15 cellular contexts compared by ENCODE assay signal in genomic region chr4:169335331-169335730, GRCh38.
DNase-seq lines count a peak whose midpoint lies in the region; ATAC-seq and TF ChIP-seq lines count a peak whose summit lies in the region.
"Had no signal": no experiment of that assay in that cellular context is flagged by ENCODE, and none has a peak within 500 bp of the region (broad histone marks: within the 10 kb centered on the region; RNA-seq: fewer than 3 reads in every experiment).

No MANE protein-coding gene starts in this region.

- peaks cover 3% of the 10 kb centered on the region for H3K4me1 ChIP-seq in endodermal cell (ENCODE audit: control insufficient read depth, insufficient read depth, low read length)

- no peak overlapping the region for H3K27ac ChIP-seq in endodermal cell (ENCODE audit: low read depth, low read length)

- peak overlapping the region; percentile 63 for H3K4me3 ChIP-seq in endodermal cell (ENCODE audit: low read length)

- no peaks in the 10 kb centered on the region for H3K27me3 ChIP-seq in endodermal cell (ENCODE audit: control insufficient read depth, insufficient read depth, low read length, poor library complexity, severe bottlenecking)

- H3K9ac ChIP-seq in endodermal cell (ENCODE audit: extremely low read depth, low read length, poor library complexity, severe bottlenecking): no peak overlapping the region

- no peak for ATAC-seq in HG02610 (IDR thresholded peaks at IDR 0.05; ENCODE audit: unreplicated experiment)
- ATAC-seq: stimulated activated naive B cell treated with anti-CD40 and anti-IgM and Interleukin-4, amounts not matched to agents 10 μg/mL and 1 μg/mL and 100 μg/mL, for 72 hours had no signal

- peaks cover 78% of the 10 kb centered on the region for H3K9me3 ChIP-seq in endodermal cell (ENCODE audit: control insufficient read depth, low read length)

- H3K9me3 Mint-ChIP-seq in endodermal cell (peaks cover 79% of the 10 kb centered on the region), osteocyte (ENCODE audit: unreplicated experiment) (peaks cover 4% of the 10 kb centered on the region)
- H3K9me3 Mint-ChIP-seq: activated naive CD8-positive, alpha-beta T cell treated with anti-CD3 and anti-CD28 coated beads, Interleukin-2, amount 10 ng/mL, durations not matched to agents 7 days and 5 days had no signal

- peaks cover 37% of the 10 kb centered on the region for H3K36me3 Mint-ChIP-seq in endodermal cell (ENCODE audit: low read depth)
- no peaks in the 10 kb centered on the region for H3K36me3 Mint-ChIP-seq in osteocyte (ENCODE audit: unreplicated experiment)
- H3K36me3 Mint-ChIP-seq: activated naive CD8-positive, alpha-beta T cell treated with anti-CD3 and anti-CD28 coated beads, Interleukin-2, amount 10 ng/mL, durations not matched to agents 7 days and 5 days; stimulated activated naive B cell treated with anti-CD40 and anti-IgM and Interleukin-4, amounts not matched to agents 10 μg/mL and 1 μg/mL and 100 μg/mL, for 72 hours had no signal

- no peaks in the 10 kb centered on the region for H3K36me3 ChIP-seq in endodermal cell (ENCODE audit: control insufficient read depth, insufficient read depth, low read length)

- peaks cover 13% of the 10 kb centered on the region for H3K4me1 Mint-ChIP-seq in endodermal cell
- peaks cover 11% of the 10 kb centered on the region for H3K4me1 Mint-ChIP-seq in osteocyte (ENCODE audit: unreplicated experiment)
- H3K4me1 Mint-ChIP-seq: activated naive CD8-positive, alpha-beta T cell treated with anti-CD3 and anti-CD28 coated beads, Interleukin-2, amount 10 ng/mL, durations not matched to agents 7 days and 5 days; stimulated activated naive B cell treated with anti-CD40 and anti-IgM and Interleukin-4, amounts not matched to agents 10 μg/mL and 1 μg/mL and 100 μg/mL, for 72 hours had no signal

- H3K4me3 Mint-ChIP-seq in endodermal cell (no peak overlapping the region), osteocyte (ENCODE audit: unreplicated experiment) (no peak overlapping the region)
- H3K4me3 Mint-ChIP-seq: activated naive CD8-positive, alpha-beta T cell treated with anti-CD3 and anti-CD28 coated beads, Interleukin-2, amount 10 ng/mL, durations not matched to agents 7 days and 5 days; stimulated activated naive B cell treated with anti-CD40 and anti-IgM and Interleukin-4, amounts not matched to agents 10 μg/mL and 1 μg/mL and 100 μg/mL, for 72 hours had no signal

- H3K27me3 Mint-ChIP-seq in endodermal cell (ENCODE audit: insufficient read depth) (no peaks in the 10 kb centered on the region), osteocyte (ENCODE audit: unreplicated experiment) (no peaks in the 10 kb centered on the region)
- H3K27me3 Mint-ChIP-seq: stimulated activated naive B cell treated with anti-CD40 and anti-IgM and Interleukin-4, amounts not matched to agents 10 μg/mL and 1 μg/mL and 100 μg/mL, for 72 hours had no signal

- DNase-seq in GM04504 (ENCODE audit: low read depth): peak; percentile 46
- DNase-seq in RKO (ENCODE audit: low spot score): peak; percentile 13
- no peak for DNase-seq in endodermal cell
- no peak for DNase-seq in osteocyte (ENCODE audit: extremely low spot score, unreplicated experiment)
- no peak for DNase-seq in SKM-1 (lab: John Stamatoyannopoulos, UW; ENCODE audit: unreplicated experiment)
- no peak for DNase-seq in NCI-H1092 treated with DMSO at 0.1 percent for 48 hours (lab: John Stamatoyannopoulos, UW)
- no peak for DNase-seq in kidney tubule cell (ENCODE audit: low spot score)
- DNase-seq: activated naive CD8-positive, alpha-beta T cell treated with anti-CD3 and anti-CD28 coated beads, Interleukin-2, amount 10 ng/mL, durations not matched to agents 7 days and 5 days; C1 segment of cervical spinal cord; HCEC 1CT; NCI-H526; RPMI8226; stimulated activated CD4-positive, alpha-beta T cell treated with anti-CD3 and anti-CD28 coated beads, Interleukin-4, amount 100 ng/mL, for 4 hours; stimulated activated naive B cell treated with anti-CD40 and anti-IgM and Interleukin-4, amounts not matched to agents 10 μg/mL and 1 μg/mL and 100 μg/mL, for 72 hours had no signal

- TF ChIP-seq CTCF in endodermal cell (conservative IDR thresholded peaks at IDR 0.05) (no peak), osteocyte (IDR thresholded peaks at IDR 0.05) (no peak)

- 86 to 98% methylated on average over 1 to 4 of the region's 4 CpGs for WGBS in endodermal cell (ENCODE audit: insufficient coverage in 1 of 2, insufficient read length in 1 of 2), 2 experiments

- peak overlapping the region; percentile 98 for H3K27ac Mint-ChIP-seq in endodermal cell
- H3K27ac Mint-ChIP-seq in osteocyte (ENCODE audit: unreplicated experiment): peak overlapping the region; percentile 52
- H3K27ac Mint-ChIP-seq: activated naive CD8-positive, alpha-beta T cell treated with anti-CD3 and anti-CD28 coated beads, Interleukin-2, amount 10 ng/mL, durations not matched to agents 7 days and 5 days; stimulated activated naive B cell treated with anti-CD40 and anti-IgM and Interleukin-4, amounts not matched to agents 10 μg/mL and 1 μg/mL and 100 μg/mL, for 72 hours had no signal

Comparison
In these comparisons a context has a peak if more than half of its experiments do, and no peak if none do; other contexts are left out.
1. DNase-seq: peak in GM04504 (single experiment) and RKO (single experiment); none in endodermal cell (single experiment), osteocyte (single experiment), SKM-1 (single experiment), NCI-H1092 treated with DMSO at 0.1 percent for 48 hours (single experiment) and kidney tubule cell (single experiment).